Comparison of ENCODE assay signal across 9 cellular contexts in the genomic region with DNA sequence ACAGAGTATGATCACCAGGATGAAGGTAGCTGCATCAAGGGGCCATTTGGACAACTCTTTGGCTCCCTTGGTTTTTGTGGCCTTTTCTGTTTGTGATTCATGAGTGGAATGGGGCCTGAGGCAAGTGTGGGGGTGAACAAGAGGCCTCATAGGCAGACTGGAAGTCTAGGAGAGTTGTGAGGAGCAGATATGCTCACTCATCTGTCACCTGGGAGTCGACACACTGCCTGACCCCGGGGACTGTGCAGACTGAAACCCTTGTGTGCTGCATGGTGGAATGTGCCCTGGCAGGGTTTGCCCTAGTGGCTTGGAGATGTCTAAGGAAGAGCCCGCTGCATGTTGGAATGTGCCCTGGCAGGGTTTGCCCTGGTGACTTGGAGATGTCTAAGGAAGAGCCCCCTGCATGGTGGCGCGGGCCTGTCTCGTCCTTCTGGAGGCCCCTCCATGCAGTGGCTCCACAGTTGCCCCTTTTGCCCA. TPM values are rescaled to one million over a fixed set of nuclear protein-coding genes. Genes with fewer than 3 reads are reported as not detected.
DNase-seq lines count a peak whose midpoint lies in the region; ATAC-seq, FAIRE-seq and TF ChIP-seq lines count a peak whose summit lies in the region.
"Had no signal": no experiment of that assay in that cellular context is flagged by ENCODE, and none has a peak within 500 bp of the region (broad histone marks: within the 10 kb centered on the region; RNA-seq: fewer than 3 reads in every experiment).

No MANE protein-coding gene starts in this region.

- H3K36me3 ChIP-seq in CD8-positive, alpha-beta memory T cell (ENCODE audit: insufficient read depth, low read length): peaks cover 52% of the 10 kb centered on the region
- H3K36me3 ChIP-seq in small intestine (ENCODE audit: control insufficient read depth in 2 of 2, insufficient read depth in 2 of 2, low read length in 2 of 2): peaks cover 29 to 39% of the 10 kb centered on the region in 2 donors

- H3K9me3 Mint-ChIP-seq in CD8-positive, alpha-beta memory T cell: no peaks in the 10 kb centered on the region

- peaks cover 0 to 3% of the 10 kb centered on the region in 2 donors for H3K27me3 Mint-ChIP-seq in CD8-positive, alpha-beta memory T cell

- POLR2A ChIA-PET in CD8-positive, alpha-beta memory T cell (lab: Charles Lee): interaction anchor here (1.1 to 10.7 kb wide), 4 partner anchors 14 to 104 kb away, joined by 5 to 226 read pairs (median 19); a partner anchor contains a TSS

- H3K9me3 ChIP-seq in CD8-positive, alpha-beta memory T cell (ENCODE audit: low read length): no peaks in the 10 kb centered on the region
- H3K9me3 ChIP-seq in small intestine (ENCODE audit: control insufficient read depth, low read depth): no peaks in the 10 kb centered on the region
- H3K9me3 ChIP-seq: Peyer's patch had no signal

- H3K4me3 Mint-ChIP-seq in CD8-positive, alpha-beta memory T cell: peak overlapping the region; percentile 71 to 93 (median 88)

- H3K27ac Mint-ChIP-seq in CD8-positive, alpha-beta memory T cell: peak overlapping the region; percentile 83 to 100 (median 98)

- FAIRE-seq in small intestine (lab: Jason Lieb, UNC): no peak

- peak overlapping the region; percentile 34 for H3K27ac ChIP-seq in CD8-positive, alpha-beta memory T cell (ENCODE audit: low read depth, low read length)
- H3K27ac ChIP-seq in epithelial cell of prostate (peak overlapping the region; percentile 91), small intestine (ENCODE audit: low read depth in 1 of 2, low read length in 1 of 2) (peak overlapping the region in 1 of 2 donors; percentile 38)

- WGBS in small intestine, 3 donors: 70 to 81% (median 80%) methylated on average over 6 of the region's 6 CpGs

- CTCF ChIA-PET in CD8-positive, alpha-beta memory T cell (lab: Charles Lee): interaction anchor here (0.7 to 12.6 kb wide), 10 partner anchors 12 to 159 kb away, joined by 3 to 389 read pairs (median 4); no protein-coding TSS in a partner anchor

- DNase-seq in CD8-positive, alpha-beta memory T cell: no peak
- DNase-seq in RPMI7951 (ENCODE audit: low read depth) (peak; percentile 95), epithelial cell of prostate (ENCODE audit: low read depth, low spot score) (peak; percentile 78), omental fat pad (ENCODE audit: low spot score) (no peak), small intestine (no peak), mesenteric fat pad (ENCODE audit: low spot score) (no peak), MV-4-11 (lab: John Stamatoyannopoulos, UW) (no peak)
- DNase-seq in activated CD4-positive, CD25-positive, alpha-beta regulatory T cell treated with anti-CD3 and anti-CD28 coated beads, Interleukin-2, amount 50 U/mL, for 72 hours: no peak

- H3K27me3 ChIP-seq in CD8-positive, alpha-beta memory T cell (ENCODE audit: insufficient read depth, low read length, poor library complexity, severe bottlenecking): no peaks in the 10 kb centered on the region
- H3K27me3 ChIP-seq in small intestine (ENCODE audit: control insufficient read depth in 2 of 2, insufficient read depth in 2 of 2, low read length in 2 of 2): no peaks in the 10 kb centered on the region
- H3K27me3 ChIP-seq: Peyer's patch had no signal

- peaks cover 99% of the 10 kb centered on the region for H3K4me1 ChIP-seq in CD8-positive, alpha-beta memory T cell (ENCODE audit: insufficient read depth, low read length)
- no peaks in the 10 kb centered on the region for H3K4me1 ChIP-seq in small intestine (ENCODE audit: control insufficient read depth in 2 of 2, insufficient read depth in 1 of 2, low read depth in 1 of 2, low read length in 1 of 2)

- H3K4me1 Mint-ChIP-seq in CD8-positive, alpha-beta memory T cell: peaks cover 90 to 98% (median 98%) of the 10 kb centered on the region in 3 donors

- ATAC-seq in omental fat pad (ENCODE audit: low FRiP score): peak; percentile 14

- peak overlapping the region; percentile 57 for H3K4me3 ChIP-seq in CD8-positive, alpha-beta memory T cell (ENCODE audit: low read length)
- H3K4me3 ChIP-seq in small intestine (ENCODE audit: low read depth in 1 of 2, low read length in 2 of 2): no peak overlapping the region
- H3K4me3 ChIP-seq: Peyer's patch had no signal

- H3K36me3 Mint-ChIP-seq in CD8-positive, alpha-beta memory T cell: peaks cover 19 to 91% (median 20%) of the 10 kb centered on the region in 3 donors

- TF ChIP-seq CTCF in omental fat pad (IDR thresholded peaks at IDR 0.05): no peak

RNA-seq across cellular contexts. Expression of a gene that starts 60.0 kb away (rescaled TPM):
- 100 to 1,000 TPM in 1 of 2 experiments, 10 to 100 TPM in 1; 98.0 to 106 TPM for total RNA-seq in CD8-positive, alpha-beta memory T cell
- polyA plus RNA-seq in CD8-positive, alpha-beta memory T cell: 120 TPM
- 19.5 and 26.9 TPM in 2 replicates for total RNA-seq in RPMI7951 (2014; rRNA removed; shearing (Covaris generic))
- total RNA-seq in omental fat pad (10 to 100 TPM; 36.5 to 90.5 (median 57.2) TPM), mesenteric fat pad (104 TPM)
- polyA plus RNA-seq in small intestine: 100 to 1,000 TPM in 1 of 3 donors, 10 to 100 TPM in 2; 56.6 to 106 (median 96.7) TPM

Comparison
In these comparisons a context has a peak if more than half of its experiments do, and no peak if none do; other contexts are left out.
1. DNase-seq: peak in RPMI7951 (single experiment) and epithelial cell of prostate (single experiment); none in CD8-positive, alpha-beta memory T cell (0 of 5), omental fat pad (single experiment), small intestine (single experiment), activated CD4-positive, CD25-positive, alpha-beta regulatory T cell treated with anti-CD3 and anti-CD28 coated beads, Interleukin-2, amount 50 U/mL, for 72 hours (single experiment), mesenteric fat pad (single experiment) and MV-4-11 (single experiment).